ENCODE assay signal across 8 cellular contexts in the genomic region with DNA sequence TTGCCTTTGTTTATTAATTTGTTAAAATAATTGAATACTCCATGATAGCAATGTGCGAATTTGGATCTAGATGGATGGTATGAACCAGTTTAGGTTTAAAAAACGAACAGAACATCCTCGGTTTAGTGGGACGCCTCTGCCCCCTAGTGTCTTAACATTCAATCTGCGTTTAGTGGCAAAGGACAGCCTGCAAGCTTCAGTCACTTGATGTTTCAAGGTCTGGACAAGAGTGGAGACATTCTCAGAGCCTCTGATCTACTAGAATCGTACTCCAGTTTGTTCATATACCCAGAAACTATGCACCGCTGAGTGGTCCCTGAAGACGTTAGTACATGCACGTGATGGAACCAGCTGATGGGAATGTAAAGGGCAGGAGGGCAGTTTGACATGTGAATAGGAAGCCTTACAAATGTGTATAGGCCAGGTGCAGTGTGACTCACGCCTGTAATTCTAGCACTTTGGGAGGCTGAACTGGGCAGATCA. TPM values are rescaled to one million over a fixed set of nuclear protein-coding genes. Genes with fewer than 3 reads are reported as not detected.
DNase-seq lines count a peak whose midpoint lies in the region; ATAC-seq and TF ChIP-seq lines count a peak whose summit lies in the region.

No MANE protein-coding gene starts in this region.

- H3K9me3 ChIP-seq in lower lobe of right lung: no peaks in the 10 kb centered on the region

- peak; percentile 82 for ATAC-seq in HG03439 (IDR thresholded peaks at IDR 0.05; ENCODE audit: unreplicated experiment)
- peak; percentile 85 to 90 for ATAC-seq in lower lobe of right lung

- no peaks in the 10 kb centered on the region for H3K27me3 ChIP-seq in lower lobe of right lung (ENCODE audit: low read depth)

- no peaks in the 10 kb centered on the region for H3K36me3 ChIP-seq in lower lobe of right lung

- intact Hi-C loops in lower lobe of right lung (cut with DNase I): no loop called here

- no peak overlapping the region for H3K27ac ChIP-seq in lower lobe of right lung

- DNase-seq in CD1c-positive myeloid dendritic cell (ENCODE audit: extremely low spot score) (peak; percentile 60), GM19240 (ENCODE audit: insufficient read length, low spot score) (peak; percentile 13), NCI-H446 treated with DMSO at 0.1 percent for 48 hours (lab: John Stamatoyannopoulos, UW) (peak; percentile 54), dermis blood vessel endothelial cell (peak; percentile 77), lower lobe of right lung (no peak)
- DNase-seq in activated CD4-positive, alpha-beta T cell treated with anti-CD3 and anti-CD28 coated beads for 1 hour: peak; percentile 18
- peak in 5 of 6 experiments; percentile 1 to 32 (median 19) for DNase-seq in stimulated activated naive CD4-positive, alpha-beta T cell (lab: John Stamatoyannopoulos, UW)

- H3K4me3 ChIP-seq in lower lobe of right lung: no peak overlapping the region

- TF ChIP-seq CTCF in lower lobe of right lung (IDR thresholded peaks at IDR 0.05): peak; percentile 71

- H3K4me1 ChIP-seq in lower lobe of right lung: no peaks in the 10 kb centered on the region

RNA-seq across cellular contexts. Expression of gene ATP13A4, which starts 17.8 kb away (rescaled TPM):
- total RNA-seq in dermis blood vessel endothelial cell (0.05 TPM in 1 of 2 replicates, not detected in the other), lower lobe of right lung (188 TPM)

RNA-seq across cellular contexts. Expression of gene OPA1, which starts 20.5 kb away (rescaled TPM):
- 61.1 and 116 TPM in 2 replicates for total RNA-seq in dermis blood vessel endothelial cell
- 44.0 TPM for total RNA-seq in lower lobe of right lung

Comparison
In these comparisons a context has a peak if more than half of its experiments do, and no peak if none do; other contexts are left out.
1. RNA of gene ATP13A4, which starts 17.8 kb away (total RNA-seq): 188 TPM in lower lobe of right lung (single experiment); 0.05 TPM in dermis blood vessel endothelial cell; every median in the first group is over 100 times any median in the second.